8 cellular contexts compared by ENCODE assay signal in genomic region chr6:111481836-111482235, GRCh38. TPM values are rescaled to one million over a fixed set of nuclear protein-coding genes. Genes with fewer than 3 reads are reported as not detected.
A peak's percentile ranks its signal among the peaks of the same experiment; 100 is the strongest.
DNase-seq lines count a peak whose midpoint lies in the region; ATAC-seq, FAIRE-seq and TF ChIP-seq lines count a peak whose summit lies in the region.

No MANE protein-coding gene starts in this region.

- CTCF ChIA-PET in activated CD8-positive, alpha-beta memory T cell treated with anti-CD3 and anti-CD28 coated beads, Interleukin-2, amount 10 ng/mL, durations not matched to agents 7 days and 5 days (lab: Charles Lee): no interaction called here

- TF ChIP-seq CTCF in kidney (IDR thresholded peaks at IDR 0.05; ENCODE audit: borderline replicate concordance, extremely low read depth, insufficient read depth): no peak

- DNase-seq in activated CD8-positive, alpha-beta memory T cell treated with anti-CD3 and anti-CD28 coated beads, Interleukin-2, amount 10 ng/mL, durations not matched to agents 7 days and 5 days: no peak
- no peak for DNase-seq in activated CD8-positive, alpha-beta memory T cell treated with anti-CD3 and anti-CD28 coated beads, Interleukin-2, amount 50 U/mL, for 48 hours
- DNase-seq in kidney: no peak
- no peak for DNase-seq in iPS-NIHi11 (ENCODE audit: low spot score)
- DNase-seq in NCI-H345 (lab: John Stamatoyannopoulos, UW): no peak

- H3K27ac ChIP-seq in adipose tissue (ENCODE audit: low read depth, low read length): peak overlapping the region; percentile 89
- H3K27ac ChIP-seq in kidney (ENCODE audit: low read depth in 2 of 2, low read length in 2 of 2): peak overlapping the region; percentile 99 to 100
- peak overlapping the region; percentile 95 for H3K27ac ChIP-seq in temporal lobe (ENCODE audit: low read depth, low read length)

- H3K9me3 ChIP-seq in kidney (ENCODE audit: control insufficient read depth in 1 of 2, low read length in 2 of 2): no peaks in the 10 kb centered on the region

- H3K36me3 Mint-ChIP-seq in activated CD8-positive, alpha-beta memory T cell treated with anti-CD3 and anti-CD28 coated beads, Interleukin-2, amount 10 ng/mL, durations not matched to agents 7 days and 5 days: peaks cover 8% of the 10 kb centered on the region

- H3K4me3 Mint-ChIP-seq in activated CD8-positive, alpha-beta memory T cell treated with anti-CD3 and anti-CD28 coated beads, Interleukin-2, amount 10 ng/mL, durations not matched to agents 7 days and 5 days: peak overlapping the region; percentile 96

- H3K9me3 Mint-ChIP-seq in activated CD8-positive, alpha-beta memory T cell treated with anti-CD3 and anti-CD28 coated beads, Interleukin-2, amount 10 ng/mL, durations not matched to agents 7 days and 5 days (ENCODE audit: low read depth): no peaks in the 10 kb centered on the region

- H3K27ac Mint-ChIP-seq in activated CD8-positive, alpha-beta memory T cell treated with anti-CD3 and anti-CD28 coated beads, Interleukin-2, amount 10 ng/mL, durations not matched to agents 7 days and 5 days: peak overlapping the region; percentile 98

- no peak for FAIRE-seq in kidney (lab: Jason Lieb, UNC)

- peaks cover 54% of the 10 kb centered on the region for H3K4me1 Mint-ChIP-seq in activated CD8-positive, alpha-beta memory T cell treated with anti-CD3 and anti-CD28 coated beads, Interleukin-2, amount 10 ng/mL, durations not matched to agents 7 days and 5 days

- H3K9ac ChIP-seq in kidney (ENCODE audit: low read length in 2 of 2): peak overlapping the region; percentile 81 to 97

- H3K4me1 ChIP-seq in kidney (ENCODE audit: control insufficient read depth in 1 of 2, insufficient read depth in 1 of 2, low read depth in 1 of 2, low read length in 2 of 2): peaks cover 14 to 15% of the 10 kb centered on the region in 2 donors

- 1 to 2% (median 2%) methylated on average over 10 of the region's 10 CpGs for WGBS in adipose tissue, 3 donors

- peak; percentile 5 for ATAC-seq in activated CD8-positive, alpha-beta memory T cell treated with anti-CD3 and anti-CD28 coated beads, Interleukin-2, amount 10 ng/mL, durations not matched to agents 7 days and 5 days
- peak; percentile 26 for ATAC-seq in HG03460 (IDR thresholded peaks at IDR 0.05; ENCODE audit: unreplicated experiment)

- H3K27me3 Mint-ChIP-seq in activated CD8-positive, alpha-beta memory T cell treated with anti-CD3 and anti-CD28 coated beads, Interleukin-2, amount 10 ng/mL, durations not matched to agents 7 days and 5 days: no peaks in the 10 kb centered on the region

- peak overlapping the region; percentile 90 to 98 for H3K4me3 ChIP-seq in kidney (ENCODE audit: low read length in 2 of 2)

- H3K36me3 ChIP-seq in kidney (ENCODE audit: control insufficient read depth in 1 of 2, insufficient read depth in 2 of 2, low read length in 2 of 2): no peaks in the 10 kb centered on the region

- intact Hi-C loops in kidney (cut with DNase I): no loop called here

RNA-seq across cellular contexts. Expression of gene REV3L, which starts 1.2 kb away (rescaled TPM):
- 10 to 100 TPM; 23.7 to 24.3 TPM for total RNA-seq in activated CD8-positive, alpha-beta memory T cell treated with anti-CD3 and anti-CD28 coated beads, Interleukin-2, amount 10 ng/mL, durations not matched to agents 7 days and 5 days
- polyA plus RNA-seq in adipose tissue: 10 to 100 TPM in 2 of 3 donors, 1 to 10 TPM in 1; 5.1 to 21.7 (median 16.4) TPM
- 30.0 TPM for total RNA-seq in kidney
- 4.4 TPM for polyA plus RNA-seq in kidney (ENCODE audit: insufficient read depth, low read depth, low replicate concordance)
- 93.9 TPM for total RNA-seq in temporal lobe
